Comparison of ENCODE assay signal across 1 cellular context in the genomic region with DNA sequence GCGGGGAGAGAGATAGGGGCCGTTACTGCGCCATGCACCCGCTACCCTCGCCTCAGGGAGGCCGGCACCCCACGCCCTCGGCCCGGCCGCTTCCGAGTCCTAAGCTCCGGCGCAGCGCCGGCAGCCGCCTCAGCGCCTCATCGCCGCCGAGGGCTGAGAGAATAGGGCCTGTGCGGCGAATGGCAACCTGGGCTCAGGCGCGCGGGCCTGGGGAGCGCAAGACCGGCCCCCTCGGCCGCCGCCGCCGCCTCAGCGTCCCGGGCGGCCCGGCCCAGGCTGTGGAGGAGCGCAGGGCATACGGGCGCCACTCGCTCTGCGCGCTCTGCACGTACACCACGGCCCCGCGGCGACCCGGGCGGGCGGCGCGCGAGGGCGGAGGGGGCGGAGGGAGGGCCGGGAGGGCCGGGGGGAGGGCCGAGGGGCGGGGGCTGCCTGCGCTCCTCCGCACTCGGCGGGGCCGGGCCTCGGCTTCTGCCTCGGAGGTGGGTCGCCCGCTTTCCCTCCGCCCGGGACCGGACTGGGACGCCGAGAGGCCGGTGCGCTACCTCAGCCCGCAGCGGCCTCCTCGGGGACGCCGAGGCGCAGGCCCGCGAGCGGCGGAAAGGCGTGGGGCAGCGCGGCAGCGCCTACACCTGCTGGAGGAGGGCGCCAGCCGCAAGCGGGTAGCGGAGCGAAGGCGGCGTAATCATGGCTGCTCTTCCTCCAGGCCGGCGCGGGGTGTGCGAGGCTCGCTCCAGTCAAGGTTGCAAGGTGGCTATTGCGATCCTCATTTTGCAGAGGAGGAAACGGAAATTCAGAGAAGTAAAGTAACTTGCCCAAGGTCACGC.
TF ChIP-seq lines count a peak whose summit lies in the region.

A gene (minus strand): TSS at position 317 of the 827 bp plus-strand sequence. CDS start 399 bp downstream, outside the sequence.

TF ChIP-seq in HepG2, 621 proteins besides CTCF, POLR2A, EP300 and RAD21 (continued from another document and continues in another):
- TF ChIP-seq, protein P1, sequence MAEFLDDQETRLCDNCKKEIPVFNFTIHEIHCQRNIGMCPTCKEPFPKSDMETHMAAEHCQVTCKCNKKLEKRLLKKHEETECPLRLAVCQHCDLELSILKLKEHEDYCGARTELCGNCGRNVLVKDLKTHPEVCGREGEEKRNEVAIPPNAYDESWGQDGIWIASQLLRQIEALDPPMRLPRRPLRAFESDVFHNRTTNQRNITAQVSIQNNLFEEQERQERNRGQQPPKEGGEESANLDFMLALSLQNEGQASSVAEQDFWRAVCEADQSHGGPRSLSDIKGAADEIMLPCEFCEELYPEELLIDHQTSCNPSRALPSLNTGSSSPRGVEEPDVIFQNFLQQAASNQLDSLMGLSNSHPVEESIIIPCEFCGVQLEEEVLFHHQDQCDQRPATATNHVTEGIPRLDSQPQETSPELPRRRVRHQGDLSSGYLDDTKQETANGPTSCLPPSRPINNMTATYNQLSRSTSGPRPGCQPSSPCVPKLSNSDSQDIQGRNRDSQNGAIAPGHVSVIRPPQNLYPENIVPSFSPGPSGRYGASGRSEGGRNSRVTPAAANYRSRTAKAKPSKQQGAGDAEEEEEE (CRISPR knock-in tag; IDR thresholded peaks at IDR 0.05; ENCODE audit: borderline replicate concordance), result no peak
- TF ChIP-seq HOXD1 (CRISPR knock-in tag; IDR thresholded peaks at IDR 0.05), result no peak; the same call in 1 of the 2 replicates
- TF ChIP-seq ZNF891 (CRISPR knock-in tag; IDR thresholded peaks at IDR 0.05), result peak; percentile 55; the same call in 1 of the 2 replicates
- TF ChIP-seq ZNF230 (CRISPR knock-in tag; IDR thresholded peaks at IDR 0.05), result peak; percentile 45; the same call in 1 of the 2 replicates
- peak; percentile 37 for TF ChIP-seq TBL1XR1 (IDR thresholded peaks at IDR 0.05; ENCODE audit: borderline replicate concordance, low read length, partially characterized antibody)
- TF ChIP-seq ZNF781 (CRISPR knock-in tag; IDR thresholded peaks at IDR 0.05; ENCODE audit: borderline replicate concordance, not compliant biosample characterization), result no peak
- TF ChIP-seq, protein P2, sequence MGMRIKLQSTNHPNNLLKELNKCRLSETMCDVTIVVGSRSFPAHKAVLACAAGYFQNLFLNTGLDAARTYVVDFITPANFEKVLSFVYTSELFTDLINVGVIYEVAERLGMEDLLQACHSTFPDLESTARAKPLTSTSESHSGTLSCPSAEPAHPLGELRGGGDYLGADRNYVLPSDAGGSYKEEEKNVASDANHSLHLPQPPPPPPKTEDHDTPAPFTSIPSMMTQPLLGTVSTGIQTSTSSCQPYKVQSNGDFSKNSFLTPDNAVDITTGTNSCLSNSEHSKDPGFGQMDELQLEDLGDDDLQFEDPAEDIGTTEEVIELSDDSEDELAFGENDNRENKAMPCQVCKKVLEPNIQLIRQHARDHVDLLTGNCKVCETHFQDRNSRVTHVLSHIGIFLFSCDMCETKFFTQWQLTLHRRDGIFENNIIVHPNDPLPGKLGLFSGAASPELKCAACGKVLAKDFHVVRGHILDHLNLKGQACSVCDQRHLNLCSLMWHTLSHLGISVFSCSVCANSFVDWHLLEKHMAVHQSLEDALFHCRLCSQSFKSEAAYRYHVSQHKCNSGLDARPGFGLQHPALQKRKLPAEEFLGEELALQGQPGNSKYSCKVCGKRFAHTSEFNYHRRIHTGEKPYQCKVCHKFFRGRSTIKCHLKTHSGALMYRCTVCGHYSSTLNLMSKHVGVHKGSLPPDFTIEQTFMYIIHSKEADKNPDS (CRISPR knock-in tag; IDR thresholded peaks at IDR 0.05), result peak; percentile 73; the same call in 1 of the 2 replicates
- TF ChIP-seq, protein P3, sequence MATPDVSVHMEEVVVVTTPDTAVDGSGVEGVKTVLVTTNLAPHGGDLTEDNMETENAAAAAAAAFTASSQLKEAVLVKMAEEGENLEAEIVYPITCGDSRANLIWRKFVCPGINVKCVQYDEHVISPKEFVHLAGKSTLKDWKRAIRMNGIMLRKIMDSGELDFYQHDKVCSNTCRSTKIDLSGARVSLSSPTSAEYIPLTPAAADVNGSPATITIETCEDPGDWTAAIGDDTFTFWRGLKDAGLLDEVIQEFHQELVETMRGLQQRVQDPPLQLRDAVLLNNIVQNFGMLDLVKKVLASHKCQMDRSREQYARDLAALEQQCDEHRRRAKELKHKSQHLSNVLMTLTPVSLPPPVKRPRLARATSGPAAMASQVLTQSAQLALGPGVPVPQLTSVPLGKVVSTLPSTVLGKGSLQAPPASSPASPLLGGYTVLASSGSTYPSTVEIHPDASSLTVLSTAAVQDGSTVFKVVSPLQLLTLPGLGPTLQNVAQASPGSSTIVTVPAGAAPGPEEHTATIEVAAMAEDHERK (CRISPR knock-in tag; IDR thresholded peaks at IDR 0.05; ENCODE audit: low read depth), result no peak
- TF ChIP-seq, protein P4, sequence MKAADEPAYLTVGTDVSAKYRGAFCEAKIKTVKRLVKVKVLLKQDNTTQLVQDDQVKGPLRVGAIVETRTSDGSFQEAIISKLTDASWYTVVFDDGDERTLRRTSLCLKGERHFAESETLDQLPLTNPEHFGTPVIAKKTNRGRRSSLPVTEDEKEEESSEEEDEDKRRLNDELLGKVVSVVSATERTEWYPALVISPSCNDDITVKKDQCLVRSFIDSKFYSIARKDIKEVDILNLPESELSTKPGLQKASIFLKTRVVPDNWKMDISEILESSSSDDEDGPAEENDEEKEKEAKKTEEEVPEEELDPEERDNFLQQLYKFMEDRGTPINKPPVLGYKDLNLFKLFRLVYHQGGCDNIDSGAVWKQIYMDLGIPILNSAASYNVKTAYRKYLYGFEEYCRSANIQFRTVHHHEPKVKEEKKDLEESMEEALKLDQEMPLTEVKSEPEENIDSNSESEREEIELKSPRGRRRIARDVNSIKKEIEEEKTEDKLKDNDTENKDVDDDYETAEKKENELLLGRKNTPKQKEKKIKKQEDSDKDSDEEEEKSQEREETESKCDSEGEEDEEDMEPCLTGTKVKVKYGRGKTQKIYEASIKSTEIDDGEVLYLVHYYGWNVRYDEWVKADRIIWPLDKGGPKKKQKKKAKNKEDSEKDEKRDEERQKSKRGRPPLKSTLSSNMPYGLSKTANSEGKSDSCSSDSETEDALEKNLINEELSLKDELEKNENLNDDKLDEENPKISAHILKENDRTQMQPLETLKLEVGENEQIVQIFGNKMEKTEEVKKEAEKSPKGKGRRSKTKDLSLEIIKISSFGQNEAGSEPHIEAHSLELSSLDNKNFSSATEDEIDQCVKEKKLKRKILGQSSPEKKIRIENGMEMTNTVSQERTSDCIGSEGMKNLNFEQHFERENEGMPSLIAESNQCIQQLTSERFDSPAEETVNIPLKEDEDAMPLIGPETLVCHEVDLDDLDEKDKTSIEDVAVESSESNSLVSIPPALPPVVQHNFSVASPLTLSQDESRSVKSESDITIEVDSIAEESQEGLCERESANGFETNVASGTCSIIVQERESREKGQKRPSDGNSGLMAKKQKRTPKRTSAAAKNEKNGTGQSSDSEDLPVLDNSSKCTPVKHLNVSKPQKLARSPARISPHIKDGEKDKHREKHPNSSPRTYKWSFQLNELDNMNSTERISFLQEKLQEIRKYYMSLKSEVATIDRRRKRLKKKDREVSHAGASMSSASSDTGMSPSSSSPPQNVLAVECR (CRISPR knock-in tag; IDR thresholded peaks at IDR 0.05; ENCODE audit: borderline replicate concordance), result peak; percentile 83
- TF ChIP-seq CEBPB (IDR thresholded peaks at IDR 0.05; ENCODE audit: borderline replicate concordance, low read depth, low read length), result no peak
- TF ChIP-seq, protein P5, sequence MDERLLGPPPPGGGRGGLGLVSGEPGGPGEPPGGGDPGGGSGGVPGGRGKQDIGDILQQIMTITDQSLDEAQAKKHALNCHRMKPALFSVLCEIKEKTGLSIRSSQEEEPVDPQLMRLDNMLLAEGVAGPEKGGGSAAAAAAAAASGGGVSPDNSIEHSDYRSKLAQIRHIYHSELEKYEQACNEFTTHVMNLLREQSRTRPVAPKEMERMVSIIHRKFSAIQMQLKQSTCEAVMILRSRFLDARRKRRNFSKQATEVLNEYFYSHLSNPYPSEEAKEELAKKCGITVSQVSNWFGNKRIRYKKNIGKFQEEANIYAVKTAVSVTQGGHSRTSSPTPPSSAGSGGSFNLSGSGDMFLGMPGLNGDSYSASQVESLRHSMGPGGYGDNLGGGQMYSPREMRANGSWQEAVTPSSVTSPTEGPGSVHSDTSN (CRISPR knock-in tag; IDR thresholded peaks at IDR 0.05), result no peak
- TF ChIP-seq ESRRA (CRISPR knock-in tag; IDR thresholded peaks at IDR 0.05; ENCODE audit: low read depth), result peak; percentile 84
- TF ChIP-seq, protein P6, sequence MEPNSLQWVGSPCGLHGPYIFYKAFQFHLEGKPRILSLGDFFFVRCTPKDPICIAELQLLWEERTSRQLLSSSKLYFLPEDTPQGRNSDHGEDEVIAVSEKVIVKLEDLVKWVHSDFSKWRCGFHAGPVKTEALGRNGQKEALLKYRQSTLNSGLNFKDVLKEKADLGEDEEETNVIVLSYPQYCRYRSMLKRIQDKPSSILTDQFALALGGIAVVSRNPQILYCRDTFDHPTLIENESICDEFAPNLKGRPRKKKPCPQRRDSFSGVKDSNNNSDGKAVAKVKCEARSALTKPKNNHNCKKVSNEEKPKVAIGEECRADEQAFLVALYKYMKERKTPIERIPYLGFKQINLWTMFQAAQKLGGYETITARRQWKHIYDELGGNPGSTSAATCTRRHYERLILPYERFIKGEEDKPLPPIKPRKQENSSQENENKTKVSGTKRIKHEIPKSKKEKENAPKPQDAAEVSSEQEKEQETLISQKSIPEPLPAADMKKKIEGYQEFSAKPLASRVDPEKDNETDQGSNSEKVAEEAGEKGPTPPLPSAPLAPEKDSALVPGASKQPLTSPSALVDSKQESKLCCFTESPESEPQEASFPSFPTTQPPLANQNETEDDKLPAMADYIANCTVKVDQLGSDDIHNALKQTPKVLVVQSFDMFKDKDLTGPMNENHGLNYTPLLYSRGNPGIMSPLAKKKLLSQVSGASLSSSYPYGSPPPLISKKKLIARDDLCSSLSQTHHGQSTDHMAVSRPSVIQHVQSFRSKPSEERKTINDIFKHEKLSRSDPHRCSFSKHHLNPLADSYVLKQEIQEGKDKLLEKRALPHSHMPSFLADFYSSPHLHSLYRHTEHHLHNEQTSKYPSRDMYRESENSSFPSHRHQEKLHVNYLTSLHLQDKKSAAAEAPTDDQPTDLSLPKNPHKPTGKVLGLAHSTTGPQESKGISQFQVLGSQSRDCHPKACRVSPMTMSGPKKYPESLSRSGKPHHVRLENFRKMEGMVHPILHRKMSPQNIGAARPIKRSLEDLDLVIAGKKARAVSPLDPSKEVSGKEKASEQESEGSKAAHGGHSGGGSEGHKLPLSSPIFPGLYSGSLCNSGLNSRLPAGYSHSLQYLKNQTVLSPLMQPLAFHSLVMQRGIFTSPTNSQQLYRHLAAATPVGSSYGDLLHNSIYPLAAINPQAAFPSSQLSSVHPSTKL (CRISPR knock-in tag; IDR thresholded peaks at IDR 0.05), result peak; percentile 79
- TF ChIP-seq RFXANK (CRISPR knock-in tag; IDR thresholded peaks at IDR 0.05), result no peak
- peak; percentile 82 for TF ChIP-seq MED1 (CRISPR knock-in tag; IDR thresholded peaks at IDR 0.05)
- no peak for TF ChIP-seq ZNF530 (CRISPR knock-in tag; IDR thresholded peaks at IDR 0.05; ENCODE audit: low read depth)
- TF ChIP-seq, protein P7, sequence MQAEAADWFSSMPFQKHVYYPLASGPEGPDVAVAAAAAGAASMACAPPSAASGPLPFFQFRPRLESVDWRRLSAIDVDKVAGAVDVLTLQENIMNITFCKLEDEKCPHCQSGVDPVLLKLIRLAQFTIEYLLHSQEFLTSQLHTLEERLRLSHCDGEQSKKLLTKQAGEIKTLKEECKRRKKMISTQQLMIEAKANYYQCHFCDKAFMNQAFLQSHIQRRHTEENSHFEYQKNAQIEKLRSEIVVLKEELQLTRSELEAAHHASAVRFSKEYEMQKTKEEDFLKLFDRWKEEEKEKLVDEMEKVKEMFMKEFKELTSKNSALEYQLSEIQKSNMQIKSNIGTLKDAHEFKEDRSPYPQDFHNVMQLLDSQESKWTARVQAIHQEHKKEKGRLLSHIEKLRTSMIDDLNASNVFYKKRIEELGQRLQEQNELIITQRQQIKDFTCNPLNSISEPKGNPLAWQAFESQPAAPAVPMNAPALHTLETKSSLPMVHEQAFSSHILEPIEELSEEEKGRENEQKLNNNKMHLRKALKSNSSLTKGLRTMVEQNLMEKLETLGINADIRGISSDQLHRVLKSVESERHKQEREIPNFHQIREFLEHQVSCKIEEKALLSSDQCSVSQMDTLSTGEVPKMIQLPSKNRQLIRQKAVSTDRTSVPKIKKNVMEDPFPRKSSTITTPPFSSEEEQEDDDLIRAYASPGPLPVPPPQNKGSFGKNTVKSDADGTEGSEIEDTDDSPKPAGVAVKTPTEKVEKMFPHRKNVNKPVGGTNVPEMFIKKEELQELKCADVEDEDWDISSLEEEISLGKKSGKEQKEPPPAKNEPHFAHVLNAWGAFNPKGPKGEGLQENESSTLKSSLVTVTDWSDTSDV (CRISPR knock-in tag; IDR thresholded peaks at IDR 0.05), result no peak; the same call in 1 of the 2 replicates
- peak; percentile 11; the same call in 1 of the 2 replicates for TF ChIP-seq ZNF432 (CRISPR knock-in tag; IDR thresholded peaks at IDR 0.05; ENCODE audit: borderline replicate concordance)
- TF ChIP-seq, protein P8, sequence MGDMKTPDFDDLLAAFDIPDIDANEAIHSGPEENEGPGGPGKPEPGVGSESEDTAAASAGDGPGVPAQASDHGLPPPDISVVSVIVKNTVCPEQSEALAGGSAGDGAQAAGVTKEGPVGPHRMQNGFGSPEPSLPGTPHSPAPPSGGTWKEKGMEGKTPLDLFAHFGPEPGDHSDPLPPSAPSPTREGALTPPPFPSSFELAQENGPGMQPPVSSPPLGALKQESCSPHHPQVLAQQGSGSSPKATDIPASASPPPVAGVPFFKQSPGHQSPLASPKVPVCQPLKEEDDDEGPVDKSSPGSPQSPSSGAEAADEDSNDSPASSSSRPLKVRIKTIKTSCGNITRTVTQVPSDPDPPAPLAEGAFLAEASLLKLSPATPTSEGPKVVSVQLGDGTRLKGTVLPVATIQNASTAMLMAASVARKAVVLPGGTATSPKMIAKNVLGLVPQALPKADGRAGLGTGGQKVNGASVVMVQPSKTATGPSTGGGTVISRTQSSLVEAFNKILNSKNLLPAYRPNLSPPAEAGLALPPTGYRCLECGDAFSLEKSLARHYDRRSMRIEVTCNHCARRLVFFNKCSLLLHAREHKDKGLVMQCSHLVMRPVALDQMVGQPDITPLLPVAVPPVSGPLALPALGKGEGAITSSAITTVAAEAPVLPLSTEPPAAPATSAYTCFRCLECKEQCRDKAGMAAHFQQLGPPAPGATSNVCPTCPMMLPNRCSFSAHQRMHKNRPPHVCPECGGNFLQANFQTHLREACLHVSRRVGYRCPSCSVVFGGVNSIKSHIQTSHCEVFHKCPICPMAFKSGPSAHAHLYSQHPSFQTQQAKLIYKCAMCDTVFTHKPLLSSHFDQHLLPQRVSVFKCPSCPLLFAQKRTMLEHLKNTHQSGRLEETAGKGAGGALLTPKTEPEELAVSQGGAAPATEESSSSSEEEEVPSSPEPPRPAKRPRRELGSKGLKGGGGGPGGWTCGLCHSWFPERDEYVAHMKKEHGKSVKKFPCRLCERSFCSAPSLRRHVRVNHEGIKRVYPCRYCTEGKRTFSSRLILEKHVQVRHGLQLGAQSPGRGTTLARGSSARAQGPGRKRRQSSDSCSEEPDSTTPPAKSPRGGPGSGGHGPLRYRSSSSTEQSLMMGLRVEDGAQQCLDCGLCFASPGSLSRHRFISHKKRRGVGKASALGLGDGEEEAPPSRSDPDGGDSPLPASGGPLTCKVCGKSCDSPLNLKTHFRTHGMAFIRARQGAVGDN (CRISPR knock-in tag; IDR thresholded peaks at IDR 0.05), result peak; percentile 90
- no peak; the same call in 1 of the 2 replicates for TF ChIP-seq GATAD2A (CRISPR knock-in tag; IDR thresholded peaks at IDR 0.05)
- TF ChIP-seq FOSL2 (CRISPR knock-in tag; IDR thresholded peaks at IDR 0.05), result peak; percentile 70; the same call in 1 of the 2 replicates
- peak; percentile 54; the same call in 1 of the 2 replicates for TF ChIP-seq JUN (CRISPR knock-in tag; IDR thresholded peaks at IDR 0.05)
- TF ChIP-seq KDM6A (CRISPR knock-in tag; IDR thresholded peaks at IDR 0.05; ENCODE audit: low read depth), result peak; percentile 14; the same call in 1 of the 2 replicates
- TF ChIP-seq FOXA1 (IDR thresholded peaks at IDR 0.05), result no peak
- TF ChIP-seq FOXA1 (CRISPR knock-in tag; IDR thresholded peaks at IDR 0.05), result peak; percentile 27; the same call in 1 of the 2 replicates
